In the genomic region with DNA sequence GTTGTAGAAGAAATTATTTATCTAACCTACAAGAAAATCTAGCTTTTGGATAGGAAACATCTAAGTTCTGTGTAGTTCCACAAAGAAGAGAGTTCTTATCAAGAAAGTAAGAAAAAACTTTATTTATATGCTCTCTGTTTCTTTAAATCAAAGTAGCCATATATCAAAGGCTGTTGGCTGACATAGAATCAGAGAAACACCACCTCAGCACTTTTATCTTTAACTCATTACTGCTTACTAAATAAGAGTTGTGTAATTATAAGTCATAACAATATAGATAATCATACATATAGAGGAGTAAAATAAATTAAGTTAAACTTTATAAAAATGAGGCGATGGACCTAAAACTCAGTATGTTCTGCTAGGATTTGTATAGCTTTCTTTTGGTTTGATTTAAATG, we compare ENCODE assay signal across 33 cellular contexts.
"Had no signal": no experiment of that assay in that cellular context is flagged by ENCODE, and none has a peak within 500 bp of the region (broad histone marks: within the 10 kb centered on the region; RNA-seq: fewer than 3 reads in every experiment).

No MANE protein-coding gene starts in this region.

- ATAC-seq: activated naive CD4-positive, alpha-beta T cell treated with anti-CD3 and anti-CD28 coated beads, Interleukin-2, amount 50 U/mL, for 72 hours; activated naive CD8-positive, alpha-beta T cell treated with anti-CD3 and anti-CD28 coated beads, Interleukin-2, amount 50 U/mL, for 24 hours; activated T-cell treated with anti-CD3 and anti-CD28 coated beads, Interleukin-2, amount 50 U/mL, for 4 hours; activated T-cell treated with anti-CD3 and anti-CD28 coated beads, Interleukin-2, amount 50 U/mL, for 72 hours; activated T-helper 17 cell treated with anti-CD3 and anti-CD28 coated beads, Interleukin-2, amount 50 U/mL, for 72 hours; body of pancreas had no signal

- FAIRE-seq: astrocyte, bronchial epithelial cell had no signal

- DNase-seq: activated effector memory CD4-positive, alpha-beta T cell treated with anti-CD3 and anti-CD28 coated beads, Interleukin-2, amount 50 U/mL, for 16 hours; activated effector memory CD4-positive, alpha-beta T cell treated with Interleukin-2 at 50 U/mL for 16 hours; activated gamma-delta T cell; activated gamma-delta T cell treated with Interleukin-2 at 50 U/mL for 16 hours; activated naive CD4-positive, alpha-beta T cell; activated naive CD4-positive, alpha-beta T cell treated with anti-CD3 and anti-CD28 coated beads for 36 hours; activated naive CD4-positive, alpha-beta T cell treated with anti-CD3 and anti-CD28 coated beads, Interleukin-2, amount 10 ng/mL, durations not matched to agents 7 days and 5 days; activated naive CD4-positive, alpha-beta T cell treated with anti-CD3 and anti-CD28 coated beads, Interleukin-2, amount 50 U/mL, for 16 hours; activated naive CD4-positive, alpha-beta T cell treated with Interleukin-2 at 50 U/mL for 16 hours; activated naive CD8-positive, alpha-beta T cell treated with anti-CD3 and anti-CD28 coated beads for 36 hours; activated naive CD8-positive, alpha-beta T cell treated with anti-CD3 and anti-CD28 coated beads, Interleukin-2, amount 10 ng/mL, durations not matched to agents 7 days and 5 days; activated naive CD8-positive, alpha-beta T cell treated with anti-CD3 and anti-CD28 coated beads, Interleukin-2, amount 50 U/mL, for 24 hours; activated T-cell treated with anti-CD3 and anti-CD28 coated beads, Interleukin-2, amount 50 U/mL, for 24 hours; activated T-cell treated with anti-CD3 and anti-CD28 coated beads, Interleukin-2, amount 50 U/mL, for 4 hours; activated T-cell treated with anti-CD3 and anti-CD28 coated beads, Interleukin-2, amount 50 U/mL, for 48 hours; activated T-cell treated with anti-CD3 and anti-CD28 coated beads, Interleukin-2, amount 50 U/mL, for 72 hours; adrenal gland; amniotic stem cell; amygdala; anterior cingulate cortex; aorta; body of pancreas; brain microvascular endothelial cell; caudate nucleus; central memory CD4-positive, alpha-beta T cell; cerebellar nuclear complex had no signal

- H3K36me3 ChIP-seq: adrenal gland, ascending aorta, brain microvascular endothelial cell, breast epithelium, cardiac muscle cell had no signal

- H3K27me3 ChIP-seq: adrenal gland, ascending aorta, body of pancreas, brain microvascular endothelial cell, breast epithelium, cardiac muscle cell had no signal

- H3K9me3 ChIP-seq: adrenal gland, ascending aorta, body of pancreas, breast epithelium had no signal

- H3K4me3 ChIP-seq: adrenal gland, ascending aorta, body of pancreas, breast epithelium, cardiac muscle cell had no signal

- H3K4me1 ChIP-seq: adrenal gland, ascending aorta, body of pancreas, breast epithelium had no signal

- H3K27ac ChIP-seq: adrenal gland, ascending aorta, body of pancreas, brain microvascular endothelial cell, breast epithelium, cardiac muscle cell had no signal
